17 cellular contexts compared by ENCODE assay signal in the genomic region with DNA sequence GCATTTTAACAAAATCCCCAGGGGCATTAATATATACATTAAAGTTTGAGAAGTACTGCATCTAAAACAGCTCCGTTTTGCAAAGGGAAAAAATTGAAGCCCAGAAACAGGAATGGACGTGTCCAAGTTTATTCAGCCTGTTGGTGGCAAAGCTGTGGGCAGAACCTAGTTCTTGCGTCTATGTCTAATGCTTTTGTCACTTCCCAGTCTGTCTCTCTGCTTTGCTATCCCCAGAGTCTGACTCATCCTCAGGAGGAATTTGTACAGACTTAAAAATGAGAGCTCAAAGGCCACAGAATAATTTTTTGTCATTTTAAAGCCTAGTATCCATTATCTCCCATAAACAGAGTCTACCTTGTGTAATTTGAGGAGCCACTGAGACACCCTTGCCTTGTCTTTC.
DNase-seq lines count a peak whose midpoint lies in the region; FAIRE-seq and TF ChIP-seq lines count a peak whose summit lies in the region.
"Had no signal": no experiment of that assay in that cellular context is flagged by ENCODE, and none has a peak within 500 bp of the region (broad histone marks: within the 10 kb centered on the region; RNA-seq: fewer than 3 reads in every experiment).

No MANE protein-coding gene starts in this region.

- H3K36me3 Mint-ChIP-seq in glutamatergic neuron (ENCODE audit: unreplicated experiment) (no peaks in the 10 kb centered on the region), neural progenitor cell (no peaks in the 10 kb centered on the region)
- H3K36me3 Mint-ChIP-seq: CD4-positive, CD25-positive, alpha-beta regulatory T cell had no signal

- H2AFZ ChIP-seq in fibroblast of lung (ENCODE audit: low read length): no peak overlapping the region
- H2AFZ ChIP-seq in neural progenitor cell (replicated peaks): no peak overlapping the region

- H3K36me3 ChIP-seq in fibroblast of lung (ENCODE audit: control insufficient read depth, insufficient read depth, low read length) (no peaks in the 10 kb centered on the region), neural progenitor cell (no peaks in the 10 kb centered on the region)
- H3K36me3 ChIP-seq: adrenal gland had no signal

- DNase-seq in EL (peak; percentile 65), RCC 7860 (ENCODE audit: low spot score) (peak; percentile 53), fibroblast of lung (ENCODE audit: low read depth in 2 of 2) (peak; percentile 10 to 81), skeletal muscle cell (ENCODE audit: low read depth) (peak; percentile 56), glutamatergic neuron (no peak), neural progenitor cell (ENCODE audit: low spot score) (no peak), foreskin melanocyte (no peak)
- DNase-seq: activated B cell treated with CpG ODN at 0.5 μM for 24 hours; adrenal gland; CD4-positive, CD25-positive, alpha-beta regulatory T cell; cortex of kidney; H7; NCI-H526 treated with DMSO at 0.1 percent for 48 hours; retina had no signal

- H3K79me2 ChIP-seq in fibroblast of lung (ENCODE audit: control insufficient read depth, insufficient read depth, low read length) (no peaks in the 10 kb centered on the region), neural progenitor cell (ENCODE audit: low read depth) (no peaks in the 10 kb centered on the region)

- H3K9me3 Mint-ChIP-seq in glutamatergic neuron (ENCODE audit: unreplicated experiment) (no peaks in the 10 kb centered on the region), neural progenitor cell (no peaks in the 10 kb centered on the region)
- H3K9me3 Mint-ChIP-seq: activated B cell treated with CpG ODN at 0.5 μM for 24 hours had no signal

- H3K9me3 ChIP-seq in fibroblast of lung (ENCODE audit: control insufficient read depth, insufficient read depth, low read depth, low read length): no peaks in the 10 kb centered on the region
- no peaks in the 10 kb centered on the region for H3K9me3 ChIP-seq in neural progenitor cell (ENCODE audit: low read depth)
- H3K9me3 ChIP-seq: adrenal gland had no signal

- H4K20me1 ChIP-seq in fibroblast of lung (ENCODE audit: control insufficient read depth, extremely low read depth, insufficient read depth, low read length): no peaks in the 10 kb centered on the region
- no peaks in the 10 kb centered on the region for H4K20me1 ChIP-seq in neural progenitor cell (ENCODE audit: low read depth)

- TF ChIP-seq CTCF in fibroblast of lung (conservative IDR thresholded peaks at IDR 0.05 in 1 of 2, IDR thresholded peaks at IDR 0.05 in 1 of 2; ENCODE audit: low read depth in 1 of 2, low read length in 2 of 2): no peak
- TF ChIP-seq CTCF in glutamatergic neuron (IDR thresholded peaks at IDR 0.05; ENCODE audit: partially characterized antibody, unreplicated experiment): no peak
- no peak for TF ChIP-seq CTCF in neural progenitor cell (IDR thresholded peaks at IDR 0.05)

- H3K27ac ChIP-seq in fibroblast of lung (ENCODE audit: insufficient read depth, low read length) (no peak overlapping the region), neural progenitor cell (no peak overlapping the region)
- H3K27ac ChIP-seq: adrenal gland had no signal

- H3F3A ChIP-seq in neural progenitor cell (ENCODE audit: low read depth): no peaks in the 10 kb centered on the region

- H3K9ac ChIP-seq in fibroblast of lung (ENCODE audit: insufficient read depth, low read length) (no peak overlapping the region), neural progenitor cell (no peak overlapping the region)

- H3K27ac Mint-ChIP-seq in glutamatergic neuron (ENCODE audit: unreplicated experiment): no peak overlapping the region
- H3K27ac Mint-ChIP-seq in neural progenitor cell: no peak overlapping the region
- H3K27ac Mint-ChIP-seq: activated B cell treated with CpG ODN at 0.5 μM for 24 hours; CD4-positive, CD25-positive, alpha-beta regulatory T cell had no signal

- H3K27me3 ChIP-seq in fibroblast of lung (ENCODE audit: control insufficient read depth, insufficient read depth, low read length) (no peaks in the 10 kb centered on the region), neural progenitor cell (no peaks in the 10 kb centered on the region)
- H3K27me3 ChIP-seq: adrenal gland had no signal

- no peak for FAIRE-seq in RCC 7860 (lab: Jason Lieb, UNC)
- FAIRE-seq: GM12878, HTR-8/SVneo had no signal

- H3K4me1 ChIP-seq in fibroblast of lung (ENCODE audit: control insufficient read depth, extremely low read depth, insufficient read depth, low read length) (peaks cover 4% of the 10 kb centered on the region), neural progenitor cell (no peaks in the 10 kb centered on the region)
- H3K4me1 ChIP-seq: adrenal gland had no signal

- H3K4me2 ChIP-seq in fibroblast of lung (ENCODE audit: extremely low read depth, insufficient read depth, low read length) (no peak overlapping the region), neural progenitor cell (no peak overlapping the region)

- H3K4me3 ChIP-seq in fibroblast of lung (replicated peaks in 1 of 4; ENCODE audit: control extremely low read depth in 1 of 4, insufficient read depth in 1 of 4, low read depth in 3 of 4, low read length in 4 of 4) (no peak overlapping the region), skeletal muscle cell (ENCODE audit: low read depth, low read length) (no peak overlapping the region), neural progenitor cell (no peak overlapping the region)
- H3K4me3 ChIP-seq: adrenal gland, GM12878, lung had no signal

- H3K4me3 Mint-ChIP-seq in glutamatergic neuron (ENCODE audit: unreplicated experiment) (no peak overlapping the region), neural progenitor cell (no peak overlapping the region)
- H3K4me3 Mint-ChIP-seq: activated B cell treated with CpG ODN at 0.5 μM for 24 hours; CD4-positive, CD25-positive, alpha-beta regulatory T cell had no signal

- H3K4me1 Mint-ChIP-seq in glutamatergic neuron (ENCODE audit: low read depth, unreplicated experiment): no peaks in the 10 kb centered on the region
- peaks cover 11% of the 10 kb centered on the region for H3K4me1 Mint-ChIP-seq in neural progenitor cell
- H3K4me1 Mint-ChIP-seq: activated B cell treated with CpG ODN at 0.5 μM for 24 hours; CD4-positive, CD25-positive, alpha-beta regulatory T cell had no signal

- H3K27me3 Mint-ChIP-seq in glutamatergic neuron (ENCODE audit: unreplicated experiment) (no peaks in the 10 kb centered on the region), neural progenitor cell (ENCODE audit: insufficient read depth, low read depth) (peaks cover 3% of the 10 kb centered on the region)
- H3K27me3 Mint-ChIP-seq: activated B cell treated with CpG ODN at 0.5 μM for 24 hours; CD4-positive, CD25-positive, alpha-beta regulatory T cell had no signal

Comparison
In these comparisons a context has a peak if more than half of its experiments do, and no peak if none do; other contexts are left out.
1. DNase-seq: peak in EL (single experiment), RCC 7860 (single experiment), fibroblast of lung (2 of 2) and skeletal muscle cell (single experiment); none in glutamatergic neuron (single experiment), neural progenitor cell (single experiment) and foreskin melanocyte (single experiment).